8 cellular contexts compared by ENCODE assay signal in the genomic region with DNA sequence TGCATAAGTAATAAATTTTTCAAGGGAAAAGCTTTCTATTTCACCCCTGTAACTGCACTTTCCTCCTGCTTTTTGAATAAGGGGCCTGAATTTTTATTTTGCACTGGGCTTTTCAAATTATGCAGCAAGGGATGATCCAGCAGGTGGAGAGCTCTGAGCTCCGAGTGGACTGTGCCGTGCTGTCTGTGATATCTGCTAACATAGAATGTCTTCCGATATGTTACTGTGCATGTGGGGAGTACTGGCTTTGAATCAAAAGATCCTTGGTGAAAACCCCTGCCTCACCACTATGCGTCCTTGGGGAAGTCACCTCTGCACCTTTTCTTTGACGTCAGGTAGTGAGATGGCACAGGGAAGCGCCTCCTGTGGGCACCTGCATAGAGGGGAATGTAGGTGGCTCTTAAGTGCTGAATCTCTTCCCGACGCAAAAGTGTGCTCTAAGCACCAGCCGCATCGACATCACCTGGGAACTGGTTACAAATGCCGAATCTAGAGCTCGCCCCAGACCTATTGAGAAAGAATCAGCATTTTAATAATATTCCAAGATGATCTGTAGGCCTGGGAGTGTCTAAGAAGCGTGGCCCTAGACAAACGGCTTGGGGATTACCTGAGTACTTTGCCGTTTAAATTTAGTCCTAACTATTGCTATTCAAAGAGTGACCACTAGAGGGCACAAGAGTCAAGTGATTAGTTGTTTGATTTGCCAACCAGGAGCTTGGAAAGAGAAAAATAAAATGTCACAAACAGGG. TPM values are rescaled to one million over a fixed set of nuclear protein-coding genes. Genes with fewer than 3 reads are reported as not detected.
DNase-seq lines count a peak whose midpoint lies in the region; ATAC-seq and TF ChIP-seq lines count a peak whose summit lies in the region.

No MANE protein-coding gene starts in this region.

- TF ChIP-seq CTCF in GM23338 (conservative IDR thresholded peaks at IDR 0.05; ENCODE audit: low read depth in 2 of 2): peak; percentile 75 to 93
- peak; percentile 76 to 87 (median 84) for TF ChIP-seq CTCF in adrenal gland (IDR thresholded peaks at IDR 0.05)
- TF ChIP-seq CTCF in right atrium auricular region (IDR thresholded peaks at IDR 0.05): peak; percentile 69 to 87
- peak; percentile 67 to 86 (median 83) for TF ChIP-seq CTCF in gastrocnemius medialis (IDR thresholded peaks at IDR 0.05 in 4 of 5, conservative IDR thresholded peaks at IDR 0.05 in 1 of 5)

- H3K4me1 Mint-ChIP-seq in GM23338: peaks cover 18% of the 10 kb centered on the region; the same call in 2 of the 3 replicates
- H3K4me1 Mint-ChIP-seq in T-helper 2 cell treated with Interferon-gamma antibody and Interleukin-4, amounts not matched to agents 5 μg/mL and 100 μg/mL, for 36 hours (ENCODE audit: low read depth): peaks cover 5% of the 10 kb centered on the region

- H3K27ac ChIP-seq in GM23338 (ENCODE audit: low read depth) (no peak overlapping the region), adrenal gland (no peak overlapping the region), right atrium auricular region (no peak overlapping the region), gastrocnemius medialis (no peak overlapping the region)

- DNase-seq in CMK (ENCODE audit: low read depth) (peak; percentile 24), GM23338 (ENCODE audit: low spot score) (peak; percentile 90), NCI-H2171 treated with DMSO at 0.1 percent for 48 hours (lab: John Stamatoyannopoulos, UW) (peak; percentile 63), adrenal gland (peak in 2 of 7 donors; percentile 13 to 30), right atrium auricular region (ENCODE audit: low spot score) (no peak), gastrocnemius medialis (no peak), cortex of kidney (lab: John Stamatoyannopoulos, UW) (no peak)
- DNase-seq in T-helper 2 cell treated with Interferon-gamma antibody and Interleukin-4, amounts not matched to agents 5 μg/mL and 100 μg/mL, for 36 hours (ENCODE audit: low spot score): no peak

- H3K36me3 ChIP-seq in GM23338 (ENCODE audit: insufficient read depth) (no peaks in the 10 kb centered on the region), adrenal gland (replicated peaks in 1 of 2) (no peaks in the 10 kb centered on the region), right atrium auricular region (no peaks in the 10 kb centered on the region), gastrocnemius medialis (no peaks in the 10 kb centered on the region)

- H3K4me2 ChIP-seq in GM23338: peak overlapping the region; percentile 50

- H3K27ac Mint-ChIP-seq in GM23338: no peak overlapping the region
- no peak overlapping the region for H3K27ac Mint-ChIP-seq in T-helper 2 cell treated with Interferon-gamma antibody and Interleukin-4, amounts not matched to agents 5 μg/mL and 100 μg/mL, for 36 hours

- no peaks in the 10 kb centered on the region for H3K36me3 Mint-ChIP-seq in GM23338 (ENCODE audit: low read depth)
- H3K36me3 Mint-ChIP-seq in T-helper 2 cell treated with Interferon-gamma antibody and Interleukin-4, amounts not matched to agents 5 μg/mL and 100 μg/mL, for 36 hours (ENCODE audit: low read depth): no peaks in the 10 kb centered on the region

- peaks cover 3% of the 10 kb centered on the region; the same call in 1 of the 3 replicates for H3K9me3 Mint-ChIP-seq in GM23338
- no peaks in the 10 kb centered on the region for H3K9me3 Mint-ChIP-seq in T-helper 2 cell treated with Interferon-gamma antibody and Interleukin-4, amounts not matched to agents 5 μg/mL and 100 μg/mL, for 36 hours

- peak overlapping the region; percentile 61 for H3K4me3 Mint-ChIP-seq in GM23338
- H3K4me3 Mint-ChIP-seq in T-helper 2 cell treated with Interferon-gamma antibody and Interleukin-4, amounts not matched to agents 5 μg/mL and 100 μg/mL, for 36 hours: no peak overlapping the region

- no peaks in the 10 kb centered on the region for H4K20me1 ChIP-seq in GM23338 (replicated peaks; ENCODE audit: insufficient read depth)

- ATAC-seq in GM23338: peak; percentile 69
- peak; percentile 63 to 65 for ATAC-seq in gastrocnemius medialis

- peaks cover 5% of the 10 kb centered on the region for H3K27me3 Mint-ChIP-seq in GM23338 (ENCODE audit: insufficient read depth, low read depth, poor library complexity)
- peaks cover 34% of the 10 kb centered on the region for H3K27me3 Mint-ChIP-seq in T-helper 2 cell treated with Interferon-gamma antibody and Interleukin-4, amounts not matched to agents 5 μg/mL and 100 μg/mL, for 36 hours (ENCODE audit: low read depth)

- H3K27me3 ChIP-seq in GM23338 (ENCODE audit: insufficient read depth): no peaks in the 10 kb centered on the region
- peaks cover 14% of the 10 kb centered on the region for H3K27me3 ChIP-seq in adrenal gland
- no peaks in the 10 kb centered on the region for H3K27me3 ChIP-seq in right atrium auricular region
- H3K27me3 ChIP-seq in gastrocnemius medialis: peaks cover 11 to 20% (median 18%) of the 10 kb centered on the region in 3 donors

- H3K4me3 ChIP-seq in GM23338 (peak overlapping the region; percentile 25; the same call in 1 of the 2 replicates), adrenal gland (no peak overlapping the region), right atrium auricular region (no peak overlapping the region), gastrocnemius medialis (no peak overlapping the region)

- H3K4me1 ChIP-seq in GM23338 (ENCODE audit: insufficient read depth) (peaks cover 9% of the 10 kb centered on the region; the same call in 1 of the 2 replicates), adrenal gland (replicated peaks in 1 of 2) (no peaks in the 10 kb centered on the region), right atrium auricular region (peaks cover 0 to 4% of the 10 kb centered on the region in 2 donors), gastrocnemius medialis (no peaks in the 10 kb centered on the region)

- no peaks in the 10 kb centered on the region for H3K9me3 ChIP-seq in adrenal gland (replicated peaks in 1 of 3)
- H3K9me3 ChIP-seq in right atrium auricular region: no peaks in the 10 kb centered on the region
- H3K9me3 ChIP-seq in gastrocnemius medialis: no peaks in the 10 kb centered on the region

- H2AFZ ChIP-seq in GM23338: no peak overlapping the region

- intact Hi-C loops in adrenal gland (cut with DNase I): loop anchor here (2.0 to 5.0 kb wide), 2 partner anchors 76 to 77 kb away; no protein-coding TSS in a partner anchor
- intact Hi-C loops in gastrocnemius medialis (cut with DNase I; ENCODE audit: low total_unique reads): loop anchor here (1.0 to 5.0 kb wide), 2 partner anchors 77 to 297 kb away; no protein-coding TSS in a partner anchor

- H3F3A ChIP-seq in GM23338 (replicated peaks; ENCODE audit: low read depth): no peaks in the 10 kb centered on the region

- in situ Hi-C loops in gastrocnemius medialis (cut with MboI; ENCODE audit: low sequenced_read_pairs in 4 of 4): loop anchor here (5.0 kb wide), 1 partner anchor 77 kb away; no protein-coding TSS in a partner anchor

- WGBS in adrenal gland, 4 donors: 10 to 14% (median 12%) methylated on average over 15 of the region's 15 CpGs

- no peaks in the 10 kb centered on the region for H3K79me2 ChIP-seq in GM23338 (replicated peaks; ENCODE audit: insufficient read depth)

- TF ChIP-seq POLR2A in adrenal gland (IDR thresholded peaks at IDR 0.05) (no peak), gastrocnemius medialis (IDR thresholded peaks at IDR 0.05) (no peak)

- H3K9me2 ChIP-seq in GM23338 (ENCODE audit: insufficient read depth): no peaks in the 10 kb centered on the region

TF ChIP-seq in GM23338, 12 proteins besides CTCF, POLR2A, EP300 and RAD21:
- TF ChIP-seq CREB1 (CRISPR knock-in tag; IDR thresholded peaks at IDR 0.05; ENCODE audit: low read depth) (peak; percentile 77), NANOG (IDR thresholded peaks at IDR 0.05; ENCODE audit: borderline replicate concordance) (no peak)
TF ChIP-seq in GM23338: peak in this region for 1.

RNA-seq across cellular contexts. Expression of a gene that starts 19.2 kb away (rescaled TPM):
- 42.3 and 45.4 TPM in 2 replicates for total RNA-seq in GM23338 (2014; rRNA removed; shearing (Covaris generic))
- 24.2 and 24.7 TPM in 2 replicates for polyA plus RNA-seq in GM23338 (2016; fragmentation: Nextera tagmentation; extraction: Ambion mirVana)
- total RNA-seq in adrenal gland: 10 to 100 TPM; 28.7 to 64.4 (median 36.7) TPM
- 10 to 100 TPM; 21.8 to 24.8 (median 22.6) TPM for polyA plus RNA-seq in adrenal gland
- total RNA-seq in right atrium auricular region: 100 to 1,000 TPM; 111 to 112 TPM
- total RNA-seq in gastrocnemius medialis: 10 to 100 TPM; 13.6 to 23.7 (median 15.6) TPM

RNA-seq across cellular contexts. Expression of a gene that starts 50.1 kb away (rescaled TPM):
- total RNA-seq in GM23338 (2014; rRNA removed; shearing (Covaris generic)): 5.1 and 5.9 TPM in 2 replicates
- polyA plus RNA-seq in GM23338 (2016; fragmentation: Nextera tagmentation; extraction: Ambion mirVana) (4.6 and 5.5 TPM in 2 replicates), adrenal gland (1 to 10 TPM; 1.6 to 5.3 (median 4.6) TPM)
- total RNA-seq in adrenal gland (1 to 10 TPM in 3 of 8 donors, under 1 TPM in 3, not detected in 2; 0.14 to 4.6 (median 2.3) TPM), right atrium auricular region (under 1 TPM; 0.30 to 0.59 TPM), gastrocnemius medialis (under 1 TPM in 1 of 4 donors, not detected in 3; 0.62 TPM)

Comparison
In these comparisons a context has a peak if more than half of its experiments do, and no peak if none do; other contexts are left out.
1. DNase-seq: peak in CMK (single experiment), GM23338 (single experiment) and NCI-H2171 treated with DMSO at 0.1 percent for 48 hours (single experiment); none in right atrium auricular region (single experiment), gastrocnemius medialis (0 of 2), T-helper 2 cell treated with Interferon-gamma antibody and Interleukin-4, amounts not matched to agents 5 μg/mL and 100 μg/mL, for 36 hours (single experiment) and cortex of kidney (single experiment).
2. Peak in every context shown above with its lines, with median percentiles within 50 percentile points of each other: CTCF ChIP-seq.